19 cellular contexts compared by ENCODE assay signal in genomic region chr2:47093626-47094025, GRCh38.
"Had no signal": no experiment of that assay in that cellular context is flagged by ENCODE, and none has a peak within 500 bp of the region (broad histone marks: within the 10 kb centered on the region; RNA-seq: fewer than 3 reads in every experiment).

No MANE protein-coding gene starts in this region.

- H3K36me3 ChIP-seq: colonic mucosa, left ventricle myocardium inferior, lower lobe of right lung, neutrophil, tibial nerve, upper lobe of right lung, vagina had no signal

- H3K9me3 ChIP-seq: colonic mucosa, left ventricle myocardium inferior, lower lobe of right lung, neutrophil, testis, tibial nerve, upper lobe of right lung, vagina had no signal

- H3K27ac ChIP-seq: colonic mucosa, left ventricle myocardium inferior, lower lobe of right lung, neutrophil, testis, tibial nerve, upper lobe of right lung, vagina had no signal

- H3K27me3 ChIP-seq: colonic mucosa, testis, tibial nerve, upper lobe of right lung, vagina had no signal

- DNase-seq: colonic mucosa; dermis blood vessel endothelial cell; effector CD8-positive, alpha-beta T cell; foreskin fibroblast; immature natural killer cell; kidney; left cardiac atrium; left ventricle myocardium inferior; lower lobe of right lung; naive thymus-derived CD4-positive, alpha-beta T cell; nephron progenitor cell; posterior cingulate gyrus; stimulated activated CD4-positive, alpha-beta T cell treated with anti-CD3 and anti-CD28 coated beads, Interleukin-2, amount 100 ng/mL, for 48 hours; testis; upper lobe of right lung had no signal

- H3K4me3 ChIP-seq: colonic mucosa, left ventricle myocardium inferior, lower lobe of right lung, skin epidermis, testis, tibial nerve, upper lobe of right lung, vagina had no signal
